Comparison of ENCODE assay signal across 8 cellular contexts in the genomic region with DNA sequence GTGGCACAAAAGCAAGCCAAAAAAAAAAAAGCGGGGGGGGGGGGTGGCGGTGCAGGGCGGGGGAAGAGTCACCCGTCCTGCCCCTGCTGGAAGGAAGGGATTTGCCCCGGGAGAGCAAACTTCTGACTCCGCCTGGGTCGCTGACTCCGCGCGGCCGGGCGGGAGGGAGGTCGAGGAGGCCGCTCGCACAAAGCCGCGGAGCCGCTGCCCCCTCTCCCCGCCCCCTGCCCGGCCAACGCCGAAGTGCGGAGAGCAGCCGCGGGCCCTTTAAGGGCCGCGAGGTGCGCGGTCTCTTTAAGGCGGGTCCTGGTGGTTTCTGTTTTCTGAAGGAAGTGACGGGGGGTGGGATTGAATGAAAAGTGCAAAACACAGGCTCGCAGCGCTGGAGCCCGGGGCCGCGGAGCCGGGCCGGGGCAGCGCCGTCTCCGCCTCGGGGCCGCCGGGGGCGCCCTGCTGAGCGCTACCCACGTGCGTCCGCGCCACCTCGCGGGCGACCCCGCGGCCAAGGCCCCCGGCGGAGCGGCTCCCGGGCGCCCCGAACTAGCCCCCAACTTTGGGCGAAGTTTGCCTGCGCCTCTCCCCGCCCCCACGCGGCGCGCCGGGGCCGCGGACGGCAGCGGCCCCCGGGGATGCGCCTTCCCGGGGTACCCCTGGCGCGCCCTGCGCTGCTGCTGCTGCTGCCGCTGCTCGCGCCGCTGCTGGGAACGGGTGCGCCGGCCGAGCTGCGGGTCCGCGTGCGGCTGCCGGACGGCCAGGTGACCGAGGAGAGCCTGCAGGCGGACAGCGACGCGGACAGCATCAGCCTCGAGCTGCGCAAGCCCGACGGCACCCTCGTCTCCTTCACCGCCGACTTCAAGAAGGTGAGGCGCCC. TPM values are rescaled to one million over a fixed set of nuclear protein-coding genes. Genes with fewer than 3 reads are reported as not detected.
DNase-seq lines count a peak whose midpoint lies in the region; ATAC-seq, FAIRE-seq and TF ChIP-seq lines count a peak whose summit lies in the region.

Gene OAF (plus strand): TSS at position 382 of the 871 bp plus-strand sequence. CDS start 248 bp downstream, at position 630.

- H3K4me1 Mint-ChIP-seq in activated CD8-positive, alpha-beta T cell treated with anti-CD3 and anti-CD28 coated beads, Interleukin-2, amount 10 ng/mL, durations not matched to agents 7 days and 5 days (ENCODE audit: low read depth) = peaks cover 17% of the 10 kb centered on the region
- H3K4me1 Mint-ChIP-seq in effector memory CD8-positive, alpha-beta T cell (ENCODE audit: low read depth in 2 of 2) = peaks cover 13 to 18% of the 10 kb centered on the region in 2 donors
- peaks cover 8% of the 10 kb centered on the region for H3K4me1 Mint-ChIP-seq in memory B cell

- ATAC-seq in HG02798 (IDR thresholded peaks at IDR 0.05; ENCODE audit: poor library complexity, unreplicated experiment) (peak; percentile 82), memory B cell (ENCODE audit: low read depth) (peak; percentile 82)
- peak; percentile 96 for ATAC-seq in activated CD8-positive, alpha-beta T cell treated with anti-CD3 and anti-CD28 coated beads, Interleukin-2, amount 10 ng/mL, durations not matched to agents 7 days and 5 days
- peak; percentile 92 for ATAC-seq in effector memory CD8-positive, alpha-beta T cell (replicated peaks)

- CTCF ChIA-PET in activated CD8-positive, alpha-beta T cell treated with anti-CD3 and anti-CD28 coated beads, Interleukin-2, amount 10 ng/mL, durations not matched to agents 7 days and 5 days (lab: Charles Lee) = interaction anchor here (1.5 kb wide), 1 partner anchor 19 kb away, joined by 3 read pairs; no protein-coding TSS in a partner anchor

- H3K27ac Mint-ChIP-seq in activated CD8-positive, alpha-beta T cell treated with anti-CD3 and anti-CD28 coated beads, Interleukin-2, amount 10 ng/mL, durations not matched to agents 7 days and 5 days = peak within 1 kb of the TSS; percentile 86
- H3K27ac Mint-ChIP-seq in effector memory CD8-positive, alpha-beta T cell = peak within 1 kb of the TSS; percentile 29 to 73
- no peak within 1 kb of the TSS for H3K27ac Mint-ChIP-seq in memory B cell

- peak within 1 kb of the TSS; percentile 85 for H3K4me3 Mint-ChIP-seq in activated CD8-positive, alpha-beta T cell treated with anti-CD3 and anti-CD28 coated beads, Interleukin-2, amount 10 ng/mL, durations not matched to agents 7 days and 5 days
- peak within 1 kb of the TSS; percentile 90 to 96 for H3K4me3 Mint-ChIP-seq in effector memory CD8-positive, alpha-beta T cell
- H3K4me3 Mint-ChIP-seq in memory B cell = peak within 1 kb of the TSS; percentile 93

- H3K27me3 Mint-ChIP-seq in activated CD8-positive, alpha-beta T cell treated with anti-CD3 and anti-CD28 coated beads, Interleukin-2, amount 10 ng/mL, durations not matched to agents 7 days and 5 days (ENCODE audit: low read depth) = peaks cover 34% of the 10 kb centered on the region
- H3K27me3 Mint-ChIP-seq in effector memory CD8-positive, alpha-beta T cell = peaks cover 45 to 75% of the 10 kb centered on the region in 2 donors
- H3K27me3 Mint-ChIP-seq in memory B cell = peaks cover 27% of the 10 kb centered on the region

- peak; percentile 89 for DNase-seq in GM12891 (ENCODE audit: insufficient read length, low spot score)
- DNase-seq in NCI-H226 = peak; percentile 71
- DNase-seq in activated CD8-positive, alpha-beta T cell treated with anti-CD3 and anti-CD28 coated beads, Interleukin-2, amount 10 ng/mL, durations not matched to agents 7 days and 5 days = peak; percentile 83
- DNase-seq in effector memory CD8-positive, alpha-beta T cell = peak; percentile 22 to 38 (median 26)
- DNase-seq in memory B cell (ENCODE audit: low spot score in 2 of 2) = peak; percentile 18 to 46
- peak; percentile 32 for DNase-seq in stimulated activated CD8-positive, alpha-beta memory T cell treated with anti-CD3 and anti-CD28 coated beads, Interleukin-12 subunit alpha, Interleukin-12 subunit beta, amount 100 ng/mL, for 1 hour (ENCODE audit: low read depth)
- DNase-seq in SHP77 (lab: John Stamatoyannopoulos, UW) = no peak

- no peaks in the 10 kb centered on the region for H3K9me3 Mint-ChIP-seq in activated CD8-positive, alpha-beta T cell treated with anti-CD3 and anti-CD28 coated beads, Interleukin-2, amount 10 ng/mL, durations not matched to agents 7 days and 5 days (ENCODE audit: insufficient read depth)
- H3K9me3 Mint-ChIP-seq in effector memory CD8-positive, alpha-beta T cell = no peaks in the 10 kb centered on the region
- H3K9me3 Mint-ChIP-seq in memory B cell = no peaks in the 10 kb centered on the region

- peak; percentile 68 for FAIRE-seq in GM12891 (lab: Jason Lieb, UNC)

- no peaks in the 10 kb centered on the region for H3K36me3 Mint-ChIP-seq in activated CD8-positive, alpha-beta T cell treated with anti-CD3 and anti-CD28 coated beads, Interleukin-2, amount 10 ng/mL, durations not matched to agents 7 days and 5 days (ENCODE audit: low read depth)
- peaks cover 8% of the 10 kb centered on the region for H3K36me3 Mint-ChIP-seq in effector memory CD8-positive, alpha-beta T cell (ENCODE audit: insufficient read depth)
- H3K36me3 Mint-ChIP-seq in memory B cell = no peaks in the 10 kb centered on the region

- TF ChIP-seq POLR2A in GM12891 (IDR thresholded peaks at IDR 0.05; ENCODE audit: low read depth, low read length) = no peak

- POLR2A ChIA-PET in activated CD8-positive, alpha-beta T cell treated with anti-CD3 and anti-CD28 coated beads, Interleukin-2, amount 10 ng/mL, durations not matched to agents 7 days and 5 days (lab: Charles Lee) = no interaction called here

TF ChIP-seq in GM12891, 5 proteins besides CTCF, POLR2A, EP300 and RAD21:
- TF ChIP-seq SPI1 (IDR thresholded peaks at IDR 0.05; ENCODE audit: low read depth, low read length) = no peak
- no peak for TF ChIP-seq PAX5 (IDR thresholded peaks at IDR 0.05; ENCODE audit: insufficient read depth, low read length, severe bottlenecking)
- no peak for TF ChIP-seq POLR2AphosphoS5 (IDR thresholded peaks at IDR 0.05; ENCODE audit: low read depth, low read length)
- TF ChIP-seq POU2F2 (IDR thresholded peaks at IDR 0.05; ENCODE audit: low read depth, low read length) = no peak
- TF ChIP-seq TAF1 (IDR thresholded peaks at IDR 0.05; ENCODE audit: low read depth, low read length) = no peak
TF ChIP-seq in GM12891: peak in this region for 0.

RNA-seq across cellular contexts. Expression of gene OAF, which starts in this region (rescaled TPM):
- polyA plus RNA-seq in GM12891 (2012; ENCODE audit: low read depth, missing spikeins) = 1.1 TPM
- 1 to 10 TPM; 5.3 TPM for total RNA-seq in activated CD8-positive, alpha-beta T cell treated with anti-CD3 and anti-CD28 coated beads, Interleukin-2, amount 10 ng/mL, durations not matched to agents 7 days and 5 days

Comparison
In these comparisons a context has a peak if more than half of its experiments do, and no peak if none do; other contexts are left out.
1. DNase-seq: peak in GM12891 (single experiment), NCI-H226 (single experiment), activated CD8-positive, alpha-beta T cell treated with anti-CD3 and anti-CD28 coated beads, Interleukin-2, amount 10 ng/mL, durations not matched to agents 7 days and 5 days (single experiment), effector memory CD8-positive, alpha-beta T cell (3 of 3), memory B cell (2 of 2) and stimulated activated CD8-positive, alpha-beta memory T cell treated with anti-CD3 and anti-CD28 coated beads, Interleukin-12 subunit alpha, Interleukin-12 subunit beta, amount 100 ng/mL, for 1 hour (single experiment); none in SHP77 (0 of 2).
2. Peak in every context shown above with its lines, with median percentiles within 50 percentile points of each other: ATAC-seq and H3K4me3 Mint-ChIP-seq.